Comparison of ENCODE assay signal across 1 cellular context in the genomic region with DNA sequence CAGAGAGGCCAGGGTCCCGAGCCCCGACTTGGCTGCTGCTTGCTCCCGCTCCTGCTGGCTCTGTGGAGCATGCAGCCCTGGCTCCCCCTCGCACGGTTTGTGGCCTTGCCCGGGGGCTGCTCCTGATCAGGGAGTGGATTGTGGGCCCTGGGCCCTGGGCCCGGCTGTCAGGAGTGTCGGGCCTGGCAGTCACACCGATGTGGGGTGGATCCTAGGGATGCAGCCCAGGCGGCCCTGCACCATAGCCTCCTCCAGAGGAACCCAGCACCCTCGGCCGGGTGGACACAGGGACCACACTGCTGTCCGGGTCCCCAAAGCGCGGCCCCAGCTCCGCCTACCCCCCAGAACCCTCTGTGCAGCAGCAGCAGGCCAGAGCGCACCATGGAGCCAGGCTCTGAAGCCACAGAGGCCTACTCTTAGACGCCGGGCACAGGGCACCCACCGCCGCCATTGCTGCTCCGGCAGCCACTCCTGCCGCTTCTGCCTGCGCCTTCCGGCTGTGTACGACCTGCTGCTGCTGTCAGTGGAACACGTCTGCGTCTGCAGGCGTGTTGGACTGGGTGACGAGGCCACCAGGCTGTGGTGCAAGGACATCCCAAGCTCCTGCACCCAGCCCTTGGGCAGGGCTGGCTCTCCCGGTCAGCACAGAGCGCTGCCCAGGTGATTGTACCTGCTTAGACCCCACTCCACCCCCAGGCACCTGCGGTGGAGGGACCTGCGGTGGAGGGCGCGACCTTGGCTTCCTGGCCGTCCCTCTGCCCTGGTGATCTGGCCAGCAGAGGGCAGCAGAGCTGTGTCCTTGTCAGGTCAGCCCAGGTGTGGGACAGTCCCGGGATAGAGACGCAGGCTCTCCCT.
TF ChIP-seq lines count a peak whose summit lies in the region.

No MANE protein-coding gene starts in this region.

TF ChIP-seq in PFSK-1, 5 proteins besides CTCF, POLR2A, EP300 and RAD21:
- TF ChIP-seq FOXP2 (optimal IDR thresholded peaks at IDR 0.05; ENCODE audit: borderline replicate concordance, extremely low read depth, extremely low read length, insufficient read depth) (peak; percentile 67), TAF1 (IDR thresholded peaks at IDR 0.05; ENCODE audit: borderline replicate concordance, insufficient read depth, low read length) (no peak)
